In the genomic region with DNA sequence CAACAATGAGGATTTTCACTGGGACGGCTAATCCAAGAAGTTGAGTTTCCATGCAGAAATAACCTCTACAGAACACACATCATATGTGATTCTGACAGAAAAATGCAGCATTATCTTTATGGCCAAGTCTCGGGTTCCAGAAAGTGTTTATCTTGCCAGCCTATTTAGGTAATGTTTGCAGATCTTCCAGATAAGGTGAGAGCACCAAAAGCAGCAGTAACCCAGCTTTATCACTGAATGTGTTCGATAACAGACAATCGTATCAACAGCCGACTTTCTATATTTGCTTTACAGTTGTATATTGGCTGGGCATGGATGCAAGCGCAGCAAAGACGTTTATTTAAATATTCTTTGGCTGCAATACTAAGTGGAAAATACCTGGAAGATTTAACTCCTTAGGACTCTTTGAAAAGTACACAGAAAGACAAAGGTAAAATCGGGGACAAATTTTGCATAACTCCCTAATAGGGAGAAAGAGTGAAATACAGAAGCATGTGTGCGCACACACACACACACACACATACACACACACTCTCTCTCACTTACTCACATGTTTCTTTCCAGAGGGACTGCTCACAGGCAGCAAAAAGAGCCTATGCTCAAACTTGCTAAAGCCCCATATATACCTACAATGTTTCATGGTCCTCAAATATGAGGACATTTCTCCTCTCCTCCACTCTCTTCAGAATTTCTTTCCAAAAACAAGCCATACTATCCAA, we compare ENCODE assay signal across 1 cellular context.
TF ChIP-seq lines count a peak whose summit lies in the region.

No MANE protein-coding gene starts in this region.

TF ChIP-seq in HEK293, 187 proteins besides CTCF, POLR2A, EP300 and RAD21 (continued from another document and continues in another):
- TF ChIP-seq, protein P1, sequence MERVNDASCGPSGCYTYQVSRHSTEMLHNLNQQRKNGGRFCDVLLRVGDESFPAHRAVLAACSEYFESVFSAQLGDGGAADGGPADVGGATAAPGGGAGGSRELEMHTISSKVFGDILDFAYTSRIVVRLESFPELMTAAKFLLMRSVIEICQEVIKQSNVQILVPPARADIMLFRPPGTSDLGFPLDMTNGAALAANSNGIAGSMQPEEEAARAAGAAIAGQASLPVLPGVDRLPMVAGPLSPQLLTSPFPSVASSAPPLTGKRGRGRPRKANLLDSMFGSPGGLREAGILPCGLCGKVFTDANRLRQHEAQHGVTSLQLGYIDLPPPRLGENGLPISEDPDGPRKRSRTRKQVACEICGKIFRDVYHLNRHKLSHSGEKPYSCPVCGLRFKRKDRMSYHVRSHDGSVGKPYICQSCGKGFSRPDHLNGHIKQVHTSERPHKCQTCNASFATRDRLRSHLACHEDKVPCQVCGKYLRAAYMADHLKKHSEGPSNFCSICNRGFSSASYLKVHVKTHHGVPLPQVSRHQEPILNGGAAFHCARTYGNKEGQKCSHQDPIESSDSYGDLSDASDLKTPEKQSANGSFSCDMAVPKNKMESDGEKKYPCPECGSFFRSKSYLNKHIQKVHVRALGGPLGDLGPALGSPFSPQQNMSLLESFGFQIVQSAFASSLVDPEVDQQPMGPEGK (tag by site-specific recombination; IDR thresholded peaks at IDR 0.05): no peak
- peak; percentile 14; the same call in 1 of the 2 replicates for TF ChIP-seq ZSCAN16 (tag by site-specific recombination; IDR thresholded peaks at IDR 0.05)
- peak; percentile 55; the same call in 1 of the 2 replicates for TF ChIP-seq PRDM1 (tag by site-specific recombination; IDR thresholded peaks at IDR 0.05)
- TF ChIP-seq ZNF394 (tag by site-specific recombination; IDR thresholded peaks at IDR 0.05; ENCODE audit: borderline replicate concordance): no peak
- no peak for TF ChIP-seq ZNF37A (tag by site-specific recombination; IDR thresholded peaks at IDR 0.05)
- no peak for TF ChIP-seq ZIC2 (tag by site-specific recombination; IDR thresholded peaks at IDR 0.05)
- TF ChIP-seq, protein P2, sequence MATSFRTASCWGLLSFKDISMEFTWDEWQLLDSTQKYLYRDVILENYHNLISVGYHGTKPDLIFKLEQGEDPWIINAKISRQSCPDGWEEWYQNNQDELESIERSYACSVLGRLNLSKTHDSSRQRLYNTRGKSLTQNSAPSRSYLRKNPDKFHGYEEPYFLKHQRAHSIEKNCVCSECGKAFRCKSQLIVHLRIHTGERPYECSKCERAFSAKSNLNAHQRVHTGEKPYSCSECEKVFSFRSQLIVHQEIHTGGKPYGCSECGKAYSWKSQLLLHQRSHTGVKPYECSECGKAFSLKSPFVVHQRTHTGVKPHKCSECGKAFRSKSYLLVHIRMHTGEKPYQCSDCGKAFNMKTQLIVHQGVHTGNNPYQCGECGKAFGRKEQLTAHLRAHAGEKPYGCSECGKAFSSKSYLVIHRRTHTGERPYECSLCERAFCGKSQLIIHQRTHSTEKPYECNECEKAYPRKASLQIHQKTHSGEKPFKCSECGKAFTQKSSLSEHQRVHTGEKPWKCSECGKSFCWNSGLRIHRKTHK (tag by site-specific recombination; IDR thresholded peaks at IDR 0.05): no peak
- TF ChIP-seq SP3 (tag by site-specific recombination; IDR thresholded peaks at IDR 0.05): no peak
- TF ChIP-seq ZNF610 (tag by site-specific recombination; IDR thresholded peaks at IDR 0.05; ENCODE audit: borderline replicate concordance): peak; percentile 75; the same call in 1 of the 2 replicates
- peak; percentile 81 for TF ChIP-seq ZNF629 (tag by site-specific recombination; IDR thresholded peaks at IDR 0.05)
- 0 out of 2 replicates have a peak, but pooled peaks have one; percentile 42 for TF ChIP-seq BCL11A (tag by site-specific recombination; IDR thresholded peaks at IDR 0.05; ENCODE audit: low read depth)
- TF ChIP-seq ZNF114 (tag by site-specific recombination; IDR thresholded peaks at IDR 0.05): no peak
- TF ChIP-seq, protein P3, sequence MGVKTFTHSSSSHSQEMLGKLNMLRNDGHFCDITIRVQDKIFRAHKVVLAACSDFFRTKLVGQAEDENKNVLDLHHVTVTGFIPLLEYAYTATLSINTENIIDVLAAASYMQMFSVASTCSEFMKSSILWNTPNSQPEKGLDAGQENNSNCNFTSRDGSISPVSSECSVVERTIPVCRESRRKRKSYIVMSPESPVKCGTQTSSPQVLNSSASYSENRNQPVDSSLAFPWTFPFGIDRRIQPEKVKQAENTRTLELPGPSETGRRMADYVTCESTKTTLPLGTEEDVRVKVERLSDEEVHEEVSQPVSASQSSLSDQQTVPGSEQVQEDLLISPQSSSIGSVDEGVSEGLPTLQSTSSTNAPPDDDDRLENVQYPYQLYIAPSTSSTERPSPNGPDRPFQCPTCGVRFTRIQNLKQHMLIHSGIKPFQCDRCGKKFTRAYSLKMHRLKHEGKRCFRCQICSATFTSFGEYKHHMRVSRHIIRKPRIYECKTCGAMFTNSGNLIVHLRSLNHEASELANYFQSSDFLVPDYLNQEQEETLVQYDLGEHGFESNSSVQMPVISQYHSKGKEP (tag by site-specific recombination; IDR thresholded peaks at IDR 0.05): peak; percentile 92
- TF ChIP-seq ZNF660 (tag by site-specific recombination; IDR thresholded peaks at IDR 0.05): no peak
- no peak for TF ChIP-seq ZBTB48 (tag by site-specific recombination; IDR thresholded peaks at IDR 0.05)
- no peak for TF ChIP-seq ZNF292 (tag by site-specific recombination; IDR thresholded peaks at IDR 0.05; ENCODE audit: borderline replicate concordance, low read depth)
- peak; percentile 57 for TF ChIP-seq ZNF366 (tag by site-specific recombination; conservative IDR thresholded peaks at IDR 0.05)
- TF ChIP-seq ZFP41 (tag by site-specific recombination; IDR thresholded peaks at IDR 0.05; ENCODE audit: borderline replicate concordance): no peak
- TF ChIP-seq ZNF221 (tag by site-specific recombination; IDR thresholded peaks at IDR 0.05; ENCODE audit: borderline replicate concordance): no peak
- no peak for TF ChIP-seq ZFP37 (tag by site-specific recombination; IDR thresholded peaks at IDR 0.05)
- TF ChIP-seq ZBTB17 (tag by site-specific recombination; IDR thresholded peaks at IDR 0.05): peak; percentile 70
- TF ChIP-seq ZNF544 (tag by site-specific recombination; IDR thresholded peaks at IDR 0.05): no peak
- no peak for TF ChIP-seq ZNF223 (tag by site-specific recombination; IDR thresholded peaks at IDR 0.05)
- no peak for TF ChIP-seq ZNF202 (tag by site-specific recombination; IDR thresholded peaks at IDR 0.05; ENCODE audit: borderline replicate concordance)
- TF ChIP-seq, protein P4, sequence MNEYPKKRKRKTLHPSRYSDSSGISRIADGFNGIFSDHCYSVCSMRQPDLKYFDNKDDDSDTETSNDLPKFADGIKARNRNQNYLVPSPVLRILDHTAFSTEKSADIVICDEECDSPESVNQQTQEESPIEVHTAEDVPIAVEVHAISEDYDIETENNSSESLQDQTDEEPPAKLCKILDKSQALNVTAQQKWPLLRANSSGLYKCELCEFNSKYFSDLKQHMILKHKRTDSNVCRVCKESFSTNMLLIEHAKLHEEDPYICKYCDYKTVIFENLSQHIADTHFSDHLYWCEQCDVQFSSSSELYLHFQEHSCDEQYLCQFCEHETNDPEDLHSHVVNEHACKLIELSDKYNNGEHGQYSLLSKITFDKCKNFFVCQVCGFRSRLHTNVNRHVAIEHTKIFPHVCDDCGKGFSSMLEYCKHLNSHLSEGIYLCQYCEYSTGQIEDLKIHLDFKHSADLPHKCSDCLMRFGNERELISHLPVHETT (tag by site-specific recombination; IDR thresholded peaks at IDR 0.05): peak; percentile 62; the same call in 1 of the 2 replicates
- no peak for TF ChIP-seq REPIN1 (tag by site-specific recombination; IDR thresholded peaks at IDR 0.05; ENCODE audit: low read depth)
- TF ChIP-seq, protein P5, sequence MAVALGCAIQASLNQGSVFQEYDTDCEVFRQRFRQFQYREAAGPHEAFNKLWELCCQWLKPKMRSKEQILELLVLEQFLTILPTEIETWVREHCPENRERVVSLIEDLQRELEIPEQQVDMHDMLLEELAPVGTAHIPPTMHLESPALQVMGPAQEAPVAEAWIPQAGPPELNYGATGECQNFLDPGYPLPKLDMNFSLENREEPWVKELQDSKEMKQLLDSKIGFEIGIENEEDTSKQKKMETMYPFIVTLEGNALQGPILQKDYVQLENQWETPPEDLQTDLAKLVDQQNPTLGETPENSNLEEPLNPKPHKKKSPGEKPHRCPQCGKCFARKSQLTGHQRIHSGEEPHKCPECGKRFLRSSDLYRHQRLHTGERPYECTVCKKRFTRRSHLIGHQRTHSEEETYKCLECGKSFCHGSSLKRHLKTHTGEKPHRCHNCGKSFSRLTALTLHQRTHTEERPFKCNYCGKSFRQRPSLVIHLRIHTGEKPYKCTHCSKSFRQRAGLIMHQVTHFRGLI (tag by site-specific recombination; IDR thresholded peaks at IDR 0.05): peak; percentile 30; the same call in 1 of the 2 replicates
- no peak for TF ChIP-seq KLF16 (tag by site-specific recombination; IDR thresholded peaks at IDR 0.05)
- TF ChIP-seq ZNF777 (tag by site-specific recombination; IDR thresholded peaks at IDR 0.05; ENCODE audit: borderline replicate concordance): no peak
- TF ChIP-seq ZNF624 (tag by site-specific recombination; IDR thresholded peaks at IDR 0.05): no peak
- TF ChIP-seq, protein P6, sequence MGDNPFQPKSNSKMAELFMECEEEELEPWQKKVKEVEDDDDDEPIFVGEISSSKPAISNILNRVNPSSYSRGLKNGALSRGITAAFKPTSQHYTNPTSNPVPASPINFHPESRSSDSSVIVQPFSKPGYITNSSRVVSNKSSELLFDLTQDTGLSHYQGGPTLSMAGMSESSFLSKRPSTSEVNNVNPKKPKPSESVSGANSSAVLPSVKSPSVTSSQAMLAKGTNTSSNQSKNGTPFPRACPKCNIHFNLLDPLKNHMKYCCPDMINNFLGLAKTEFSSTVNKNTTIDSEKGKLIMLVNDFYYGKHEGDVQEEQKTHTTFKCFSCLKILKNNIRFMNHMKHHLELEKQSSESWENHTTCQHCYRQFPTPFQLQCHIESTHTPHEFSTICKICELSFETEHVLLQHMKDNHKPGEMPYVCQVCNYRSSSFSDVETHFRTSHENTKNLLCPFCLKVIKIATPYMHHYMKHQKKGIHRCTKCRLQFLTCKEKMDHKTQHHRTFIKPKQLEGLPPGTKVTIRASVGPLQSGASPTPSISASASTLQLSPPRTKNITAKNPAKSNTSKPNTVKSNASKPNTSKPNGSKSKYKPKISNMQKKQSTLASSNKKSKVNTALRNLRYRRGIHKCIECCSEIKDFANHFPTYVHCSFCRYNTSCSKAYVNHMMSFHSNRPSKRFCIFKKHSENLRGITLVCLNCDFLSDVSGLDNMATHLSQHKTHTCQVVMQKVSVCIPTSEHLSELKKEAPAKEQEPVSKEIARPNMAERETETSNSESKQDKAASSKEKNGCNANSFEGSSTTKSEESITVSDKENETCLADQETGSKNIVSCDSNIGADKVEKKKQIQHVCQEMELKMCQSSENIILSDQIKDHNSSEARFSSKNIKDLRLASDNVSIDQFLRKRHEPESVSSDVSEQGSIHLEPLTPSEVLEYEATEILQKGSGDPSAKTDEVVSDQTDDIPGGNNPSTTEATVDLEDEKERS (tag by site-specific recombination; IDR thresholded peaks at IDR 0.05): no peak
- no peak for TF ChIP-seq SP2 (tag by site-specific recombination; IDR thresholded peaks at IDR 0.05)
- TF ChIP-seq, protein P7, sequence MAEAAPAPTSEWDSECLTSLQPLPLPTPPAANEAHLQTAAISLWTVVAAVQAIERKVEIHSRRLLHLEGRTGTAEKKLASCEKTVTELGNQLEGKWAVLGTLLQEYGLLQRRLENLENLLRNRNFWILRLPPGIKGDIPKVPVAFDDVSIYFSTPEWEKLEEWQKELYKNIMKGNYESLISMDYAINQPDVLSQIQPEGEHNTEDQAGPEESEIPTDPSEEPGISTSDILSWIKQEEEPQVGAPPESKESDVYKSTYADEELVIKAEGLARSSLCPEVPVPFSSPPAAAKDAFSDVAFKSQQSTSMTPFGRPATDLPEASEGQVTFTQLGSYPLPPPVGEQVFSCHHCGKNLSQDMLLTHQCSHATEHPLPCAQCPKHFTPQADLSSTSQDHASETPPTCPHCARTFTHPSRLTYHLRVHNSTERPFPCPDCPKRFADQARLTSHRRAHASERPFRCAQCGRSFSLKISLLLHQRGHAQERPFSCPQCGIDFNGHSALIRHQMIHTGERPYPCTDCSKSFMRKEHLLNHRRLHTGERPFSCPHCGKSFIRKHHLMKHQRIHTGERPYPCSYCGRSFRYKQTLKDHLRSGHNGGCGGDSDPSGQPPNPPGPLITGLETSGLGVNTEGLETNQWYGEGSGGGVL (tag by site-specific recombination; IDR thresholded peaks at IDR 0.05): peak; percentile 26; the same call in 1 of the 2 replicates
- TF ChIP-seq ZNF266 (tag by site-specific recombination; IDR thresholded peaks at IDR 0.05; ENCODE audit: low read depth): no peak
- TF ChIP-seq ZNF324 (tag by site-specific recombination; IDR thresholded peaks at IDR 0.05): peak; percentile 63; the same call in 1 of the 2 replicates
- TF ChIP-seq TRIM28 (IDR thresholded peaks at IDR 0.05; ENCODE audit: borderline replicate concordance, low read length): peak; percentile 96
- TF ChIP-seq IKZF3 (tag by site-specific recombination; IDR thresholded peaks at IDR 0.05): peak; percentile 80
- peak; percentile 78; the same call in 1 of the 2 replicates for TF ChIP-seq GLI2 (tag by site-specific recombination; IDR thresholded peaks at IDR 0.05; ENCODE audit: borderline replicate concordance, low read depth)
- TF ChIP-seq ZNF548 (tag by site-specific recombination; IDR thresholded peaks at IDR 0.05): no peak
- peak; percentile 88 for TF ChIP-seq OSR2 (tag by site-specific recombination; IDR thresholded peaks at IDR 0.05)
- TF ChIP-seq SCRT1 (tag by site-specific recombination; IDR thresholded peaks at IDR 0.05; ENCODE audit: borderline replicate concordance): no peak
- TF ChIP-seq ZFHX2 (tag by site-specific recombination; conservative IDR thresholded peaks at IDR 0.05): no peak
- TF ChIP-seq ZNF658 (tag by site-specific recombination; IDR thresholded peaks at IDR 0.05): no peak
- TF ChIP-seq, protein P8, sequence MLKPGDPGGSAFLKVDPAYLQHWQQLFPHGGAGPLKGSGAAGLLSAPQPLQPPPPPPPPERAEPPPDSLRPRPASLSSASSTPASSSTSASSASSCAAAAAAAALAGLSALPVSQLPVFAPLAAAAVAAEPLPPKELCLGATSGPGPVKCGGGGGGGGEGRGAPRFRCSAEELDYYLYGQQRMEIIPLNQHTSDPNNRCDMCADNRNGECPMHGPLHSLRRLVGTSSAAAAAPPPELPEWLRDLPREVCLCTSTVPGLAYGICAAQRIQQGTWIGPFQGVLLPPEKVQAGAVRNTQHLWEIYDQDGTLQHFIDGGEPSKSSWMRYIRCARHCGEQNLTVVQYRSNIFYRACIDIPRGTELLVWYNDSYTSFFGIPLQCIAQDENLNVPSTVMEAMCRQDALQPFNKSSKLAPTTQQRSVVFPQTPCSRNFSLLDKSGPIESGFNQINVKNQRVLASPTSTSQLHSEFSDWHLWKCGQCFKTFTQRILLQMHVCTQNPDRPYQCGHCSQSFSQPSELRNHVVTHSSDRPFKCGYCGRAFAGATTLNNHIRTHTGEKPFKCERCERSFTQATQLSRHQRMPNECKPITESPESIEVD (tag by site-specific recombination; IDR thresholded peaks at IDR 0.05): peak; percentile 99
- TF ChIP-seq, protein P9, sequence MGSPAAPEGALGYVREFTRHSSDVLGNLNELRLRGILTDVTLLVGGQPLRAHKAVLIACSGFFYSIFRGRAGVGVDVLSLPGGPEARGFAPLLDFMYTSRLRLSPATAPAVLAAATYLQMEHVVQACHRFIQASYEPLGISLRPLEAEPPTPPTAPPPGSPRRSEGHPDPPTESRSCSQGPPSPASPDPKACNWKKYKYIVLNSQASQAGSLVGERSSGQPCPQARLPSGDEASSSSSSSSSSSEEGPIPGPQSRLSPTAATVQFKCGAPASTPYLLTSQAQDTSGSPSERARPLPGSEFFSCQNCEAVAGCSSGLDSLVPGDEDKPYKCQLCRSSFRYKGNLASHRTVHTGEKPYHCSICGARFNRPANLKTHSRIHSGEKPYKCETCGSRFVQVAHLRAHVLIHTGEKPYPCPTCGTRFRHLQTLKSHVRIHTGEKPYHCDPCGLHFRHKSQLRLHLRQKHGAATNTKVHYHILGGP (tag by site-specific recombination; IDR thresholded peaks at IDR 0.05): no peak
